20 cellular contexts compared by ENCODE assay signal in the genomic region with DNA sequence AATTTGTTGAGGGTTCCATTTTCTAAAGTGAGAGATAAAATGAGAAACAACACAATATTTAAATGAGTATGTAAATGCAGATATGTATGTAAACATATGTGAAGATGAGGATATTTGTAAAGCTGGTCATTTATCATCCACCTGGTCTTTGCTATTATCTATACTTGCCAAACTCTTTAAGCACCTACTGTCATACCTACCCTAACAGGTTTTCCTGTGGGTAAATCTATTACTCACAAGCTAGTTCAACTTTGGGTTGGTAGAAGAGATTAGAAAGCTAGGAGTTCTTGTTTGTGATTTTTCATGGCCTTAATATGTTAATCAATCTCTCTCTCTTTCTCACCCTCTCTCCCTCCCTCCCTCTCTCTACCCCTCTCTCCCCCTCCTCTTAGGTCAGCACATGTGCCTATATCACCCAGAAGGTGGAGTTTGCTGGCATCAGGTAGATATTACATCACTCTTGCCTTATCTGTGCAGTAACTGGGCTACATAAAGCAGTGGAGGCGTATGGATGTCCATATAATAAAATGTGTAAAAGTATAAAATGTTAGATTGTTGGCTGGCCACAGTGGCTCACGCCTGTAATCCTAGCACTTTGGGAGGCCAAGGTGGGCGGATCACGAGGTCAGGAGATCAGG. TPM values are rescaled to one million over a fixed set of nuclear protein-coding genes. Genes with fewer than 3 reads are reported as not detected.
DNase-seq lines count a peak whose midpoint lies in the region; ATAC-seq, FAIRE-seq and TF ChIP-seq lines count a peak whose summit lies in the region.
"Had no signal": no experiment of that assay in that cellular context is flagged by ENCODE, and none has a peak within 500 bp of the region (broad histone marks: within the 10 kb centered on the region; RNA-seq: fewer than 3 reads in every experiment).

No MANE protein-coding gene starts in this region.

- H3K36me3 Mint-ChIP-seq in activated naive CD4-positive, alpha-beta T cell treated with anti-CD3 and anti-CD28 coated beads for 36 hours (ENCODE audit: low read depth), result peaks cover 26% of the 10 kb centered on the region
- peaks cover 25% of the 10 kb centered on the region for H3K36me3 Mint-ChIP-seq in activated naive CD4-positive, alpha-beta T cell treated with anti-CD3 and anti-CD28 coated beads, Interleukin-2, amount 10 ng/mL, durations not matched to agents 7 days and 5 days
- peaks cover 99% of the 10 kb centered on the region for H3K36me3 Mint-ChIP-seq in stimulated activated effector memory CD8-positive, alpha-beta T cell treated with anti-CD3 and anti-CD28 coated beads, Interleukin-12 subunit alpha, Interleukin-12 subunit beta, amount 100 ng/mL, for 72 hours
- H3K36me3 Mint-ChIP-seq in MCF 10A (ENCODE audit: insufficient read depth, unreplicated experiment), result peaks cover 70% of the 10 kb centered on the region

- CTCF ChIA-PET in activated naive CD4-positive, alpha-beta T cell treated with anti-CD3 and anti-CD28 coated beads for 36 hours (lab: Charles Lee), result interaction anchor here (1.0 kb wide), 1 partner anchor 179 kb away, joined by 3 read pairs; no protein-coding TSS in a partner anchor
- CTCF ChIA-PET in activated naive CD4-positive, alpha-beta T cell treated with anti-CD3 and anti-CD28 coated beads, Interleukin-2, amount 10 ng/mL, durations not matched to agents 7 days and 5 days (lab: Charles Lee), result no interaction called here
- CTCF ChIA-PET in PC-3 (lab: Charles Lee), result no interaction called here
- CTCF ChIA-PET in GM12878 (lab: Yijun Ruan, JAX), result no interaction called here
- CTCF ChIA-PET in MCF 10A (lab: Yijun Ruan, JAX), result interaction anchor here (0.6 to 0.9 kb wide), 4 partner anchors 18 to 228 kb away, joined by 3 to 5 read pairs (median 3); no protein-coding TSS in a partner anchor

- no peaks in the 10 kb centered on the region for H3K79me2 ChIP-seq in PC-3 (ENCODE audit: low read length)
- H3K79me2 ChIP-seq in GM12878 (ENCODE audit: control insufficient read depth, insufficient read depth, low read length), result no peaks in the 10 kb centered on the region

- WGBS in GM12878 (ENCODE audit: insufficient coverage, insufficient replicate concordance, low lambda C conversion rate, missing lambda C conversion rate), result 98% methylated on average over 4 of the region's 4 CpGs

- no peaks in the 10 kb centered on the region for H3F3A ChIP-seq in PC-3 (ENCODE audit: low read length, unreplicated experiment)

- no peaks in the 10 kb centered on the region for H3K27me3 Mint-ChIP-seq in activated naive CD4-positive, alpha-beta T cell treated with anti-CD3 and anti-CD28 coated beads for 36 hours (ENCODE audit: low read depth)
- H3K27me3 Mint-ChIP-seq in activated naive CD4-positive, alpha-beta T cell treated with anti-CD3 and anti-CD28 coated beads, Interleukin-2, amount 10 ng/mL, durations not matched to agents 7 days and 5 days, result no peaks in the 10 kb centered on the region
- no peaks in the 10 kb centered on the region for H3K27me3 Mint-ChIP-seq in MCF 10A (ENCODE audit: insufficient read depth, unreplicated experiment)
- H3K27me3 Mint-ChIP-seq: CD4-positive, CD25-positive, alpha-beta regulatory T cell; IgD-negative memory B cell had no signal

- RAD21 ChIA-PET in GM12878 (lab: Charles Lee; ENCODE audit: unreplicated experiment), result interaction anchor here (1.0 kb wide), 1 partner anchor 15 kb away, joined by 4 read pairs; a partner anchor contains a TSS

- DNase-seq in activated naive CD4-positive, alpha-beta T cell treated with anti-CD3 and anti-CD28 coated beads for 36 hours, result no peak
- no peak for DNase-seq in activated naive CD4-positive, alpha-beta T cell treated with anti-CD3 and anti-CD28 coated beads, Interleukin-2, amount 10 ng/mL, durations not matched to agents 7 days and 5 days
- DNase-seq in PC-3 (peak; percentile 18), GM12878 (ENCODE audit: low read depth, low spot score) (no peak), mucosa of descending colon (no peak), MCF 10A (ENCODE audit: unreplicated experiment) (no peak), NAMALWA (ENCODE audit: low spot score) (no peak)
- DNase-seq in stimulated activated effector memory CD8-positive, alpha-beta T cell treated with anti-CD3 and anti-CD28 coated beads, Interleukin-12 subunit alpha, Interleukin-12 subunit beta, amount 100 ng/mL, for 72 hours (ENCODE audit: low spot score in 2 of 2), result no peak
- DNase-seq: CD4-positive, CD25-positive, alpha-beta regulatory T cell; DMS79; MV-4-11; NCI-H1694; NCI-H2081; NCI-H2171; NCI-H345; NCI-H524 treated with DMSO at 0.1 percent for 48 hours; NCI-H82; RPMI8226; SHP77 had no signal

- in situ Hi-C loops in GM12878 (cut with MboI), result no loop called here

- H3K27me3 ChIP-seq in PC-3 (ENCODE audit: low read length), result no peaks in the 10 kb centered on the region
- H3K27me3 ChIP-seq in GM12878 (replicated peaks in 1 of 2; ENCODE audit: control insufficient read depth in 2 of 2, insufficient read depth in 2 of 2, low read length in 1 of 2), result no peaks in the 10 kb centered on the region

- TF ChIP-seq CTCF in PC-3 (conservative IDR thresholded peaks at IDR 0.05; ENCODE audit: low read depth, low read length), result no peak
- no peak for TF ChIP-seq CTCF in GM12878 (IDR thresholded peaks at IDR 0.05 in 2 of 3, conservative IDR thresholded peaks at IDR 0.05 in 1 of 3; ENCODE audit: control insufficient read depth in 2 of 3, extremely low read depth in 1 of 3, insufficient read depth in 1 of 3, low read depth in 3 of 3, low read length in 3 of 3)
- TF ChIP-seq CTCF in mucosa of descending colon (IDR thresholded peaks at IDR 0.05), result no peak
- TF ChIP-seq CTCF in MCF 10A (IDR thresholded peaks at IDR 0.05; ENCODE audit: unreplicated experiment), result no peak

- no peak overlapping the region for H2AFZ ChIP-seq in PC-3 (ENCODE audit: low read length)
- no peak overlapping the region for H2AFZ ChIP-seq in GM12878 (ENCODE audit: control insufficient read depth, low read depth, low read length)

- BruUV-seq in PC-3 (replicated peaks; lab: Mats Ljungman, UMichigan) (no TSS peak), GM12878 (replicated peaks; lab: Mats Ljungman, UMichigan) (no TSS peak), MCF 10A (replicated peaks; lab: Mats Ljungman, UMichigan) (no TSS peak)

- H3K4me2 ChIP-seq in PC-3 (ENCODE audit: low read length) (no peak overlapping the region), GM12878 (ENCODE audit: control insufficient read depth, insufficient read depth) (no peak overlapping the region)

- no peaks in the 10 kb centered on the region for H3K9me2 ChIP-seq in PC-3 (replicated peaks; ENCODE audit: low read length)

- no peak for TF ChIP-seq EP300 in GM12878 (IDR thresholded peaks at IDR 0.05; ENCODE audit: borderline replicate concordance in 1 of 2, control insufficient read depth in 1 of 2, low read depth in 2 of 2, low read length in 2 of 2)

- TF ChIP-seq RAD21 in GM12878 (IDR thresholded peaks at IDR 0.05; ENCODE audit: insufficient read depth, low read depth, low read length), result no peak

- no peak overlapping the region for H3K4me3 Mint-ChIP-seq in activated naive CD4-positive, alpha-beta T cell treated with anti-CD3 and anti-CD28 coated beads for 36 hours
- no peak overlapping the region for H3K4me3 Mint-ChIP-seq in activated naive CD4-positive, alpha-beta T cell treated with anti-CD3 and anti-CD28 coated beads, Interleukin-2, amount 10 ng/mL, durations not matched to agents 7 days and 5 days
- no peak overlapping the region for H3K4me3 Mint-ChIP-seq in stimulated activated effector memory CD8-positive, alpha-beta T cell treated with anti-CD3 and anti-CD28 coated beads, Interleukin-12 subunit alpha, Interleukin-12 subunit beta, amount 100 ng/mL, for 72 hours
- no peak overlapping the region for H3K4me3 Mint-ChIP-seq in MCF 10A (ENCODE audit: unreplicated experiment)
- H3K4me3 Mint-ChIP-seq: CD4-positive, CD25-positive, alpha-beta regulatory T cell; IgD-negative memory B cell had no signal

- H3K27ac ChIP-seq in PC-3 (ENCODE audit: low read length), result no peak overlapping the region
- H3K27ac ChIP-seq in GM12878 (ENCODE audit: control insufficient read depth, insufficient read depth), result peak overlapping the region; percentile 24; the same call in 1 of the 2 replicates

- no peaks in the 10 kb centered on the region for H4K20me1 ChIP-seq in PC-3 (ENCODE audit: low read length)
- H4K20me1 ChIP-seq in GM12878 (ENCODE audit: control insufficient read depth, insufficient read depth), result no peaks in the 10 kb centered on the region

- intact Hi-C loops in activated naive CD4-positive, alpha-beta T cell treated with anti-CD3 and anti-CD28 coated beads for 36 hours (cut with micrococcal nuclease), result loop anchor here (1.0 to 5.0 kb wide), 3 partner anchors 14 to 174 kb away; a partner anchor contains a TSS
- intact Hi-C loops in PC-3 (cut with micrococcal nuclease), result loop anchor here (10.0 kb wide), 1 partner anchor 56 kb away; no protein-coding TSS in a partner anchor
- intact Hi-C loops in GM12878 (cut with micrococcal nuclease; ENCODE audit: unreplicated experiment), result no loop called here
- intact Hi-C loops in mucosa of descending colon (cut with DNase I, micrococcal nuclease), result no loop called here
- intact Hi-C loops in MCF 10A (cut with micrococcal nuclease), result no loop called here

- no peaks in the 10 kb centered on the region for H3K4me1 ChIP-seq in PC-3 (ENCODE audit: insufficient read depth, low read length)
- no peaks in the 10 kb centered on the region for H3K4me1 ChIP-seq in GM12878 (ENCODE audit: control insufficient read depth, insufficient read depth, low read length)
- no peaks in the 10 kb centered on the region for H3K4me1 ChIP-seq in mucosa of descending colon (ENCODE audit: low read depth)

- no peak overlapping the region for H3K9ac ChIP-seq in PC-3 (ENCODE audit: low read length)
- H3K9ac ChIP-seq in GM12878 (ENCODE audit: control insufficient read depth, insufficient read depth, low read length), result no peak overlapping the region

- peaks cover 3% of the 10 kb centered on the region; the same call in 1 of the 2 replicates for H3K36me3 ChIP-seq in PC-3 (ENCODE audit: low read depth, low read length)
- peaks cover 2 to 14% of the 10 kb centered on the region in 2 experiments; a peak in 3 of 4 replicates for H3K36me3 ChIP-seq in GM12878 (ENCODE audit: control insufficient read depth in 2 of 2, insufficient read depth in 2 of 2, low read length in 1 of 2)
- no peaks in the 10 kb centered on the region for H3K36me3 ChIP-seq in mucosa of descending colon (ENCODE audit: low read depth)

- no peak; the same call in 1 of the 2 replicates for ATAC-seq in PC-3
- ATAC-seq in GM12878, result peak; percentile 52
- ATAC-seq in stimulated activated effector memory CD8-positive, alpha-beta T cell treated with anti-CD3 and anti-CD28 coated beads, Interleukin-12 subunit alpha, Interleukin-12 subunit beta, amount 100 ng/mL, for 72 hours, result peak; percentile 54
- no peak for ATAC-seq in mucosa of descending colon

- FAIRE-seq in GM12878 (lab: Jason Lieb, UNC), result no peak

- H3K4me3 ChIP-seq in PC-3 (ENCODE audit: low read length) (no peak overlapping the region), GM12878 (no peak overlapping the region), mucosa of descending colon (no peak overlapping the region)

- POLR2A ChIA-PET in PC-3 (lab: Charles Lee; ENCODE audit: unreplicated experiment) (no interaction called here), GM12878 (lab: Charles Lee) (interaction anchor here (0.7 kb wide), 1 partner anchor 21 kb away, joined by 3 read pairs; no protein-coding TSS in a partner anchor), MCF 10A (lab: Yijun Ruan, JAX) (no interaction called here)

- no peak for TF ChIP-seq POLR2A in GM12878 (IDR thresholded peaks at IDR 0.05; ENCODE audit: low read depth, low read length)

- H3K9me3 ChIP-seq in PC-3 (ENCODE audit: low read length) (no peaks in the 10 kb centered on the region), GM12878 (replicated peaks; ENCODE audit: control insufficient read depth, insufficient read depth, low read length) (no peaks in the 10 kb centered on the region), mucosa of descending colon (no peaks in the 10 kb centered on the region)

- peak overlapping the region; percentile 50 for H3K27ac Mint-ChIP-seq in activated naive CD4-positive, alpha-beta T cell treated with anti-CD3 and anti-CD28 coated beads for 36 hours
- H3K27ac Mint-ChIP-seq in activated naive CD4-positive, alpha-beta T cell treated with anti-CD3 and anti-CD28 coated beads, Interleukin-2, amount 10 ng/mL, durations not matched to agents 7 days and 5 days, result no peak overlapping the region
- H3K27ac Mint-ChIP-seq in stimulated activated effector memory CD8-positive, alpha-beta T cell treated with anti-CD3 and anti-CD28 coated beads, Interleukin-12 subunit alpha, Interleukin-12 subunit beta, amount 100 ng/mL, for 72 hours, result no peak overlapping the region
- H3K27ac Mint-ChIP-seq in MCF 10A (ENCODE audit: low read depth, unreplicated experiment), result no peak overlapping the region
- H3K27ac Mint-ChIP-seq: CD4-positive, CD25-positive, alpha-beta regulatory T cell had no signal

- no peaks in the 10 kb centered on the region for H3K9me3 Mint-ChIP-seq in activated naive CD4-positive, alpha-beta T cell treated with anti-CD3 and anti-CD28 coated beads for 36 hours
- no peaks in the 10 kb centered on the region for H3K9me3 Mint-ChIP-seq in activated naive CD4-positive, alpha-beta T cell treated with anti-CD3 and anti-CD28 coated beads, Interleukin-2, amount 10 ng/mL, durations not matched to agents 7 days and 5 days
- no peaks in the 10 kb centered on the region for H3K9me3 Mint-ChIP-seq in stimulated activated effector memory CD8-positive, alpha-beta T cell treated with anti-CD3 and anti-CD28 coated beads, Interleukin-12 subunit alpha, Interleukin-12 subunit beta, amount 100 ng/mL, for 72 hours
- H3K9me3 Mint-ChIP-seq in MCF 10A (ENCODE audit: unreplicated experiment), result no peaks in the 10 kb centered on the region
- H3K9me3 Mint-ChIP-seq: CD4-positive, CD25-positive, alpha-beta regulatory T cell; IgD-negative memory B cell had no signal

- peaks cover 12% of the 10 kb centered on the region for H3K4me1 Mint-ChIP-seq in activated naive CD4-positive, alpha-beta T cell treated with anti-CD3 and anti-CD28 coated beads for 36 hours (ENCODE audit: low read depth)
- no peaks in the 10 kb centered on the region for H3K4me1 Mint-ChIP-seq in activated naive CD4-positive, alpha-beta T cell treated with anti-CD3 and anti-CD28 coated beads, Interleukin-2, amount 10 ng/mL, durations not matched to agents 7 days and 5 days
- no peaks in the 10 kb centered on the region for H3K4me1 Mint-ChIP-seq in stimulated activated effector memory CD8-positive, alpha-beta T cell treated with anti-CD3 and anti-CD28 coated beads, Interleukin-12 subunit alpha, Interleukin-12 subunit beta, amount 100 ng/mL, for 72 hours
- H3K4me1 Mint-ChIP-seq in MCF 10A (ENCODE audit: insufficient read depth, unreplicated experiment), result no peaks in the 10 kb centered on the region

- SMC1A ChIA-PET in GM12878 (lab: Charles Lee; ENCODE audit: uncharacterized antibody, unreplicated experiment), result interaction anchor here (0.5 kb wide), 1 partner anchor 82 kb away, joined by 3 read pairs; no protein-coding TSS in a partner anchor

RNA-seq across cellular contexts. Expression of a gene that starts 14.7 kb away (rescaled TPM):
- total RNA-seq in activated naive CD4-positive, alpha-beta T cell treated with anti-CD3 and anti-CD28 coated beads for 36 hours, result 10 to 100 TPM; 23.6 TPM
- total RNA-seq in PC-3 (2014; rRNA removed), result 7.9 and 8.3 TPM in 2 replicates
- 142 and 159 TPM in 2 replicates for total RNA-seq in GM12878 (2013; cell fraction: nucleolus; rRNA removed)
- total RNA-seq in GM12878 (2014; rRNA removed), result 20.0 and 21.4 TPM in 2 replicates
- total RNA-seq in GM12878 (2014; rRNA removed; fragmentation: Illumina TruSeq; extraction: Trizol), result 26.7 and 26.8 TPM in 2 replicates
- 28.6 and 38.9 TPM in 2 replicates for total RNA-seq in GM12878 (2021)
- 9.5 TPM for polyA plus RNA-seq in GM12878 (2011; ENCODE audit: low read depth)
- 26.5 and 29.0 TPM in 2 replicates for polyA plus RNA-seq in GM12878 (2011; rRNA removed)
- 18.8 and 21.2 TPM in 2 replicates for polyA plus RNA-seq in GM12878 (2011; cell fraction: cytosol; rRNA removed)
- 30.6 and 39.6 TPM in 2 replicates for polyA plus RNA-seq in GM12878 (2011; cell fraction: nucleus; rRNA removed)
- polyA plus RNA-seq in GM12878 (2012), result 13.7 and 18.1 TPM in 2 replicates
- 19.4 and 23.2 TPM in 2 replicates for polyA plus RNA-seq in GM12878 (2014; fragmentation: Illumina TruSeq; extraction: Trizol)
- 1 to 10 TPM; 3.0 to 6.2 TPM for polyA plus RNA-seq in GM12878 (2014; fragmentation: Nextera tagmentation; extraction: Ambion mirVana)
- polyA plus RNA-seq in GM12878 (2014; rRNA removed), result 22.4 and 24.8 TPM in 2 replicates
- 10 to 100 TPM; 23.1 to 26.9 TPM for polyA plus RNA-seq in GM12878 (2016; fragmentation: Nextera tagmentation; extraction: Ambion mirVana)
- 67.8 and 78.9 TPM in 2 replicates for polyA minus RNA-seq in GM12878 (2011; rRNA and poly(A)+ RNA removed)
- polyA minus RNA-seq in GM12878 (2011; cell fraction: cytosol; rRNA and poly(A)+ RNA removed), result 13.0 and 21.1 TPM in 2 replicates
- 42.9 and 82.9 TPM in 2 replicates for polyA minus RNA-seq in GM12878 (2011; cell fraction: nucleus; rRNA and poly(A)+ RNA removed)
- 10 to 100 TPM; 48.7 to 53.1 (median 49.5) TPM for total RNA-seq in mucosa of descending colon
- total RNA-seq in MCF 10A (2022), result 13.3 and 16.2 TPM in 2 replicates

RNA-seq across cellular contexts. Expression of a gene that starts 18.6 kb away (rescaled TPM):
- 10 to 100 TPM; 28.7 to 31.8 TPM for total RNA-seq in activated naive CD4-positive, alpha-beta T cell treated with anti-CD3 and anti-CD28 coated beads for 36 hours
- total RNA-seq in PC-3 (2014; rRNA removed) (9.3 and 17.9 TPM in 2 replicates), GM12878 (2014; rRNA removed) (14.4 and 14.7 TPM in 2 replicates), GM12878 (2014; rRNA removed; fragmentation: Illumina TruSeq; extraction: Trizol) (26.9 and 27.0 TPM in 2 replicates), GM12878 (2021) (42.4 and 49.0 TPM in 2 replicates), mucosa of descending colon (10 to 100 TPM; 61.7 to 64.6 (median 63.5) TPM), MCF 10A (2022) (37.4 and 55.0 TPM in 2 replicates)
- 59.1 and 64.9 TPM in 2 replicates for total RNA-seq in GM12878 (2013; cell fraction: nucleolus; rRNA removed)
- 10.3 TPM for polyA plus RNA-seq in GM12878 (2011; ENCODE audit: low read depth)
- polyA plus RNA-seq in GM12878 (2011; rRNA removed) (19.3 and 19.5 TPM in 2 replicates), GM12878 (2014; fragmentation: Illumina TruSeq; extraction: Trizol) (23.3 and 24.8 TPM in 2 replicates), GM12878 (2014; fragmentation: Nextera tagmentation; extraction: Ambion mirVana) (10 to 100 TPM in 1 of 2 experiments, 1 to 10 TPM in 1; 4.2 to 12.3 TPM), GM12878 (2014; rRNA removed) (17.0 and 17.2 TPM in 2 replicates), GM12878 (2016; fragmentation: Nextera tagmentation; extraction: Ambion mirVana) (10 to 100 TPM; 23.5 to 27.7 TPM)
- polyA plus RNA-seq in GM12878 (2011; cell fraction: cytosol; rRNA removed), result 13.8 and 16.3 TPM in 2 replicates
- 18.9 and 21.1 TPM in 2 replicates for polyA plus RNA-seq in GM12878 (2011; cell fraction: nucleus; rRNA removed)
- 11.0 and 12.7 TPM in 2 replicates for polyA plus RNA-seq in GM12878 (2012)
- polyA minus RNA-seq in GM12878 (2011; rRNA and poly(A)+ RNA removed), result 62.7 and 75.0 TPM in 2 replicates
- polyA minus RNA-seq in GM12878 (2011; cell fraction: cytosol; rRNA and poly(A)+ RNA removed), result 14.7 and 21.2 TPM in 2 replicates
- 28.0 and 37.6 TPM in 2 replicates for polyA minus RNA-seq in GM12878 (2011; cell fraction: nucleus; rRNA and poly(A)+ RNA removed)

Comparison
In these comparisons a context has a peak if more than half of its experiments do, and no peak if none do; other contexts are left out.
1. CTCF ChIA-PET loops: an anchor here in activated naive CD4-positive, alpha-beta T cell treated with anti-CD3 and anti-CD28 coated beads for 36 hours (1.0 kb wide) and MCF 10A (0.6 to 0.9 kb wide); none called in activated naive CD4-positive, alpha-beta T cell treated with anti-CD3 and anti-CD28 coated beads, Interleukin-2, amount 10 ng/mL, durations not matched to agents 7 days and 5 days, PC-3 and GM12878.
2. ATAC-seq: peak in GM12878 (single experiment) and stimulated activated effector memory CD8-positive, alpha-beta T cell treated with anti-CD3 and anti-CD28 coated beads, Interleukin-12 subunit alpha, Interleukin-12 subunit beta, amount 100 ng/mL, for 72 hours (single experiment); none in PC-3 (single experiment) and mucosa of descending colon (single experiment).
3. intact Hi-C loops: an anchor here in activated naive CD4-positive, alpha-beta T cell treated with anti-CD3 and anti-CD28 coated beads for 36 hours (1.0 to 5.0 kb wide) and PC-3 (10.0 kb wide); none called in GM12878, mucosa of descending colon and MCF 10A.